ENCODE assay signal across 14 cellular contexts in the genomic region with DNA sequence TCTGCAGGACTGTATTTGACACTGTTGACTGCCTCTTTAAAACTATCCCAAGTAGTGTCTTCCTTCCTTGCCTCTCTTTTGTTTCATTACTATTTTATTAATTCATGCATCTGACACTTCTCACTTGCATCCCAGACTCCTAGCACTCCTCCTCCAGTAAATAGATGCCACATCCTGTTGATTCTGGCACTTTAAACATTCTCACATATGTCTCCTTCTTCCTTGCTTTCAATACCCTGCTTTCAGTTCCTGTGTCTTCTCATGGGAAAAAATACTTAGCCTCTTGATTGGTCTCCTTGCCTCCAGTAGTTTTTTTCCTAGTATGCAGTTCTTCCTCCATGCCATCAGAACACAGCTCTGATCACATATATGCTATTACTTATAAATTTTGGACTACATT. TPM values are rescaled to one million over a fixed set of nuclear protein-coding genes. Genes with fewer than 3 reads are reported as not detected.
DNase-seq lines count a peak whose midpoint lies in the region; ATAC-seq and TF ChIP-seq lines count a peak whose summit lies in the region.
"Had no signal": no experiment of that assay in that cellular context is flagged by ENCODE, and none has a peak within 500 bp of the region (broad histone marks: within the 10 kb centered on the region; RNA-seq: fewer than 3 reads in every experiment).

No MANE protein-coding gene starts in this region.

- H3K4me1 ChIP-seq in endocrine pancreas (ENCODE audit: control insufficient read depth, insufficient read depth, low read length), result peaks cover 4% of the 10 kb centered on the region
- no peaks in the 10 kb centered on the region for H3K4me1 ChIP-seq in lower lobe of right lung
- H3K4me1 ChIP-seq: BLaER1 had no signal

- H3K27me3 ChIP-seq in endocrine pancreas (ENCODE audit: control insufficient read depth, insufficient read depth, low read length) (no peaks in the 10 kb centered on the region), lower lobe of right lung (ENCODE audit: low read depth) (no peaks in the 10 kb centered on the region)

- H3K36me3 ChIP-seq in endocrine pancreas (ENCODE audit: control insufficient read depth, insufficient read depth, low read length), result no peaks in the 10 kb centered on the region
- no peaks in the 10 kb centered on the region for H3K36me3 ChIP-seq in lower lobe of right lung
- H3K36me3 ChIP-seq: BLaER1 had no signal

- no peaks in the 10 kb centered on the region for H3K9me3 ChIP-seq in endocrine pancreas (ENCODE audit: control insufficient read depth, low read length)
- H3K9me3 ChIP-seq in lower lobe of right lung, result no peaks in the 10 kb centered on the region

- no peak for ATAC-seq in lower lobe of right lung

- no peak overlapping the region for H3K9ac ChIP-seq in endocrine pancreas (ENCODE audit: control insufficient read depth, insufficient read depth, low read length)
- H3K9ac ChIP-seq: BLaER1 had no signal

- intact Hi-C loops in lower lobe of right lung (cut with DNase I), result no loop called here

- DNase-seq in Caki2 (ENCODE audit: low read depth), result peak; percentile 16
- DNase-seq in HT-29 (ENCODE audit: low spot score), result peak; percentile 15
- no peak for DNase-seq in lower lobe of right lung
- no peak for DNase-seq in activated CD4-positive, alpha-beta T cell treated with anti-CD3 and anti-CD28 coated beads, Interleukin-2, amount 50 U/mL, for 48 hours
- DNase-seq in OCI-M2 (lab: John Stamatoyannopoulos, UW; ENCODE audit: unreplicated experiment), result no peak
- DNase-seq: AML-193; CD4-positive, CD25-positive, alpha-beta regulatory T cell; DMS53; GF-D8; HCEC 1CT; HFFc6 had no signal

- no peak for TF ChIP-seq CTCF in lower lobe of right lung (IDR thresholded peaks at IDR 0.05)

- in situ Hi-C loops in Caki2 (cut with HindIII; ENCODE audit: low pct_unique_long_range_greater_than_20kb, low sequenced_read_pairs), result no loop called here

- H3K4me3 ChIP-seq in endocrine pancreas (ENCODE audit: control insufficient read depth, insufficient read depth, low read length) (peak overlapping the region; percentile 78), lower lobe of right lung (no peak overlapping the region)
- H3K4me3 ChIP-seq: BLaER1 had no signal

- H3K27ac ChIP-seq in lower lobe of right lung, result no peak overlapping the region
- H3K27ac ChIP-seq: BLaER1 had no signal

RNA-seq across cellular contexts. Expression of a gene that starts 5.1 kb away (rescaled TPM):
- total RNA-seq in Caki2 (2014; rRNA removed; shearing (Covaris generic); ENCODE audit: low replicate concordance), result 10.6 and 13.0 TPM in 2 replicates
- 61.5 and 69.0 TPM in 2 replicates for total RNA-seq in HT-29 (2014; rRNA removed; shearing (Covaris generic))
- total RNA-seq in lower lobe of right lung, result 15.4 TPM
- total RNA-seq: CD4-positive, CD25-positive, alpha-beta regulatory T cell; H4 had no signal

Comparison
In these comparisons a context has a peak if more than half of its experiments do, and no peak if none do; other contexts are left out.
1. DNase-seq: peak in Caki2 (single experiment) and HT-29 (single experiment); none in lower lobe of right lung (single experiment), activated CD4-positive, alpha-beta T cell treated with anti-CD3 and anti-CD28 coated beads, Interleukin-2, amount 50 U/mL, for 48 hours (0 of 2) and OCI-M2 (single experiment).